8 cellular contexts compared by ENCODE assay signal in the genomic region with DNA sequence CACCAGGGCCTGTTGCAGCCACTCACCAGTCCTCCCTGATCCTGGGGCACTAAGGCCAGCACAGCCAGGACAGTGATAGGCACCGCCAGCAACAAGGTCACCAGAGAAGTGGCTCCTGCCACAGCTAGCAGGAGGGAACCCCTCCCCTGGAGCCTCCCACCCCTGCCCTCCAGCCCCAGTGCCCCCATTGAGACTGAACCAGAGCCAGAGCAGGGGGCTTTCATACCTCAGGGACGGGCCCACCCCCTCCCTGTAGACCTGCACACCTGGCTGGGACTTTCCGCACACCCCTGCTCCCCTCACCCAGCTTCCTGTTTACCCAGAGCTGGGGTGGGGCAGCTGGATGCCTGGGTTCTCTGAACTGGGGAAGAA. TPM values are rescaled to one million over a fixed set of nuclear protein-coding genes. Genes with fewer than 3 reads are reported as not detected.
DNase-seq lines count a peak whose midpoint lies in the region; ATAC-seq and TF ChIP-seq lines count a peak whose summit lies in the region.

A gene with protein sequence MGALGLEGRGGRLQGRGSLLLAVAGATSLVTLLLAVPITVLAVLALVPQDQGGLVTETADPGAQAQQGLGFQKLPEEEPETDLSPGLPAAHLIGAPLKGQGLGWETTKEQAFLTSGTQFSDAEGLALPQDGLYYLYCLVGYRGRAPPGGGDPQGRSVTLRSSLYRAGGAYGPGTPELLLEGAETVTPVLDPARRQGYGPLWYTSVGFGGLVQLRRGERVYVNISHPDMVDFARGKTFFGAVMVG (minus strand): TSS at position 195 of the 372 bp plus-strand sequence. CDS start 7 bp downstream, at position 188.

- peak within 1 kb of the TSS; percentile 94 for H3K4me3 Mint-ChIP-seq in activated CD4-positive, alpha-beta T cell treated with anti-CD3 and anti-CD28 coated beads, Interleukin-2, amount 10 ng/mL, durations not matched to agents 24 days and 14 days

- H3K27ac Mint-ChIP-seq in activated CD4-positive, alpha-beta T cell treated with anti-CD3 and anti-CD28 coated beads, Interleukin-2, amount 10 ng/mL, durations not matched to agents 24 days and 14 days: peak within 1 kb of the TSS; percentile 91

- H3K36me3 ChIP-seq in H7 (replicated peaks; ENCODE audit: control insufficient read depth, insufficient read depth, low read length) (no peaks in the 10 kb centered on the region), trophoblast cell (ENCODE audit: control insufficient read depth in 1 of 2, insufficient read depth in 2 of 2, low read length in 2 of 2) (no peaks in the 10 kb centered on the region)

- ATAC-seq in GM21717 (IDR thresholded peaks at IDR 0.05; ENCODE audit: unreplicated experiment): no peak

- H3K14ac ChIP-seq in trophoblast cell (ENCODE audit: low read length): peak within 1 kb of the TSS; percentile 80

- no peak for DNase-seq in H7
- DNase-seq in activated CD4-positive, alpha-beta T cell treated with anti-CD3 and anti-CD28 coated beads, Interleukin-2, amount 10 ng/mL, durations not matched to agents 24 days and 14 days: peak; percentile 92
- no peak for DNase-seq in epithelial cell of proximal tubule (ENCODE audit: low read depth)
- DNase-seq in trophoblast cell: no peak
- DNase-seq in foreskin melanocyte: no peak
- no peak for DNase-seq in COLO668 (lab: John Stamatoyannopoulos, UW; ENCODE audit: unreplicated experiment)
- DNase-seq in Kasumi-1 (lab: John Stamatoyannopoulos, UW): no peak

- peak within 1 kb of the TSS; percentile 75 for H2BK120ac ChIP-seq in trophoblast cell (ENCODE audit: insufficient read depth, low read length, poor library complexity)

- peaks cover 48% of the 10 kb centered on the region for H3K36me3 Mint-ChIP-seq in activated CD4-positive, alpha-beta T cell treated with anti-CD3 and anti-CD28 coated beads, Interleukin-2, amount 10 ng/mL, durations not matched to agents 24 days and 14 days (ENCODE audit: low read depth)

- H2AK5ac ChIP-seq in trophoblast cell (ENCODE audit: low read length): peak within 1 kb of the TSS; percentile 33

- H3K79me2 ChIP-seq in trophoblast cell (ENCODE audit: control insufficient read depth, insufficient read depth, low read length, poor library complexity): peaks cover 6% of the 10 kb centered on the region

- H3K18ac ChIP-seq in trophoblast cell (ENCODE audit: low read length): peak within 1 kb of the TSS; percentile 54

- H2BK5ac ChIP-seq in trophoblast cell (ENCODE audit: low read depth, low read length, poor library complexity): no peak within 1 kb of the TSS

- H3K27ac ChIP-seq in trophoblast cell (ENCODE audit: low read depth, low read length): peak within 1 kb of the TSS; percentile 15

- H4K8ac ChIP-seq in trophoblast cell (ENCODE audit: low read depth, low read length): peak within 1 kb of the TSS; percentile 95

- no peaks in the 10 kb centered on the region for H3K9me3 Mint-ChIP-seq in activated CD4-positive, alpha-beta T cell treated with anti-CD3 and anti-CD28 coated beads, Interleukin-2, amount 10 ng/mL, durations not matched to agents 24 days and 14 days

- peaks cover 24% of the 10 kb centered on the region for H3K79me1 ChIP-seq in trophoblast cell (ENCODE audit: low read length)

- no CpG with 5 or more reads among the region's 3 CpGs for WGBS in trophoblast cell (ENCODE audit: extremely low coverage, insufficient coverage, insufficient read length)

- no peak for TF ChIP-seq CTCF in epithelial cell of proximal tubule (conservative IDR thresholded peaks at IDR 0.05; ENCODE audit: low read depth, low read length)

- H3K4me3 ChIP-seq in H7 (ENCODE audit: insufficient read depth, low read depth, low read length) (peak within 1 kb of the TSS; percentile 86), epithelial cell of proximal tubule (ENCODE audit: low read depth, low read length) (peak within 1 kb of the TSS; percentile 98), trophoblast cell (ENCODE audit: low read depth, low read length) (peak within 1 kb of the TSS; percentile 77)

- peak within 1 kb of the TSS; percentile 63 for H3K4me2 ChIP-seq in trophoblast cell (ENCODE audit: low read length)

- H3K4ac ChIP-seq in trophoblast cell (ENCODE audit: low read depth, low read length): peak within 1 kb of the TSS; percentile 29

- no peak within 1 kb of the TSS for H2BK12ac ChIP-seq in trophoblast cell (ENCODE audit: low read length)

- H3K9ac ChIP-seq in trophoblast cell (ENCODE audit: low read length): peak within 1 kb of the TSS; percentile 70

- H3K23ac ChIP-seq in trophoblast cell (ENCODE audit: low read length): no peak within 1 kb of the TSS

- intact Hi-C loops in activated CD4-positive, alpha-beta T cell treated with anti-CD3 and anti-CD28 coated beads, Interleukin-2, amount 10 ng/mL, durations not matched to agents 24 days and 14 days (cut with micrococcal nuclease): loop anchor here (5.0 kb wide), 2 partner anchors 90 to 155 kb away; a partner anchor contains a TSS

- H3K9me3 ChIP-seq in trophoblast cell (ENCODE audit: insufficient read depth, low read depth, low read length): no peaks in the 10 kb centered on the region

- peaks cover 11% of the 10 kb centered on the region; the same call in 1 of the 2 replicates for H3K27me3 ChIP-seq in H7 (ENCODE audit: control insufficient read depth, insufficient read depth, low read length)
- no peaks in the 10 kb centered on the region for H3K27me3 ChIP-seq in trophoblast cell (ENCODE audit: insufficient read depth, low read length)

- peaks cover 64% of the 10 kb centered on the region for H3K4me1 Mint-ChIP-seq in activated CD4-positive, alpha-beta T cell treated with anti-CD3 and anti-CD28 coated beads, Interleukin-2, amount 10 ng/mL, durations not matched to agents 24 days and 14 days

- peak within 1 kb of the TSS; percentile 93 for H2AFZ ChIP-seq in trophoblast cell (ENCODE audit: insufficient read depth, low read length, poor library complexity)

- H4K12ac ChIP-seq in trophoblast cell (ENCODE audit: low read depth, low read length): peak within 1 kb of the TSS; percentile 72

- H4K91ac ChIP-seq in trophoblast cell (ENCODE audit: low read depth, low read length): peak within 1 kb of the TSS; percentile 87

- no peaks in the 10 kb centered on the region for H3K27me3 Mint-ChIP-seq in activated CD4-positive, alpha-beta T cell treated with anti-CD3 and anti-CD28 coated beads, Interleukin-2, amount 10 ng/mL, durations not matched to agents 24 days and 14 days

- H3K4me1 ChIP-seq in trophoblast cell (ENCODE audit: control insufficient read depth in 1 of 2, insufficient read depth in 2 of 2, low read length in 2 of 2): peaks cover 25 to 31% of the 10 kb centered on the region in 2 experiments

RNA-seq across cellular contexts. Expression of the gene that starts here (rescaled TPM):
- total RNA-seq in H7 (2014; rRNA removed; shearing (Covaris generic)): 0.35 TPM in 1 of 2 replicates, not detected in the other
- 134 and 136 TPM in 2 replicates for total RNA-seq in activated CD4-positive, alpha-beta T cell treated with anti-CD3 and anti-CD28 coated beads, Interleukin-2, amount 10 ng/mL, durations not matched to agents 24 days and 14 days
- 12.0 and 50.8 TPM in 2 replicates for total RNA-seq in epithelial cell of proximal tubule
- 3.6 and 3.9 TPM in 2 replicates for polyA plus RNA-seq in trophoblast cell (2013)
